ENCODE assay signal across 10 cellular contexts in genomic region chr9:98375138-98375726, GRCh38.
DNase-seq lines count a peak whose midpoint lies in the region; ATAC-seq and TF ChIP-seq lines count a peak whose summit lies in the region.
"Had no signal": no experiment of that assay in that cellular context is flagged by ENCODE, and none has a peak within 500 bp of the region (broad histone marks: within the 10 kb centered on the region; RNA-seq: fewer than 3 reads in every experiment).

No MANE protein-coding gene starts in this region.

- no peak for TF ChIP-seq EP300 in stomach (IDR thresholded peaks at IDR 0.05)

- CTCF ChIA-PET in activated CD4-positive, alpha-beta memory T cell treated with anti-CD3 and anti-CD28 coated beads, Interleukin-2, amount 10 ng/mL, durations not matched to agents 7 days and 5 days (lab: Charles Lee): no interaction called here

- no peaks in the 10 kb centered on the region for H3K36me3 Mint-ChIP-seq in activated CD4-positive, alpha-beta memory T cell treated with anti-CD3 and anti-CD28 coated beads, Interleukin-2, amount 10 ng/mL, durations not matched to agents 7 days and 5 days (ENCODE audit: low read depth)

- ATAC-seq in GM21529 (IDR thresholded peaks at IDR 0.05; ENCODE audit: unreplicated experiment): no peak

- H3K27me3 Mint-ChIP-seq in activated CD4-positive, alpha-beta memory T cell treated with anti-CD3 and anti-CD28 coated beads, Interleukin-2, amount 10 ng/mL, durations not matched to agents 7 days and 5 days: no peaks in the 10 kb centered on the region

- TF ChIP-seq POLR2A in stomach (IDR thresholded peaks at IDR 0.05): no peak

- POLR2A ChIA-PET in activated CD4-positive, alpha-beta memory T cell treated with anti-CD3 and anti-CD28 coated beads, Interleukin-2, amount 10 ng/mL, durations not matched to agents 7 days and 5 days (lab: Charles Lee): no interaction called here

- DNase-seq in SKM-1 treated with dmso at 0.1 percent for 144 hours (lab: John Stamatoyannopoulos, UW; ENCODE audit: unreplicated experiment) (peak; percentile 8), SKM-1 (lab: John Stamatoyannopoulos, UW; ENCODE audit: unreplicated experiment) (no peak), NCI-H226 (peak; percentile 71), epithelial cell of proximal tubule (ENCODE audit: low read depth) (peak; percentile 89), stomach (peak; percentile 0), NCI-H82 (lab: John Stamatoyannopoulos, UW) (no peak)
- DNase-seq in activated CD4-positive, alpha-beta memory T cell treated with anti-CD3 and anti-CD28 coated beads, Interleukin-2, amount 10 ng/mL, durations not matched to agents 7 days and 5 days: no peak
- DNase-seq: activated naive CD4-positive, alpha-beta T cell treated with anti-CD3 and anti-CD28 coated beads for 36 hours; T-helper 9 cell had no signal

- H3K9me3 ChIP-seq in stomach: no peaks in the 10 kb centered on the region

- H3K4me3 ChIP-seq in epithelial cell of proximal tubule (ENCODE audit: low read depth, low read length) (no peak overlapping the region), stomach (no peak overlapping the region)

- H3K4me1 Mint-ChIP-seq in activated CD4-positive, alpha-beta memory T cell treated with anti-CD3 and anti-CD28 coated beads, Interleukin-2, amount 10 ng/mL, durations not matched to agents 7 days and 5 days: no peaks in the 10 kb centered on the region

- H3K9me3 Mint-ChIP-seq in activated CD4-positive, alpha-beta memory T cell treated with anti-CD3 and anti-CD28 coated beads, Interleukin-2, amount 10 ng/mL, durations not matched to agents 7 days and 5 days: no peaks in the 10 kb centered on the region
- H3K9me3 Mint-ChIP-seq: activated naive CD4-positive, alpha-beta T cell treated with anti-CD3 and anti-CD28 coated beads for 36 hours had no signal

- no peak overlapping the region for H3K27ac ChIP-seq in stomach

- H3K36me3 ChIP-seq in stomach: no peaks in the 10 kb centered on the region

- TF ChIP-seq CTCF in epithelial cell of proximal tubule (conservative IDR thresholded peaks at IDR 0.05; ENCODE audit: low read depth, low read length) (no peak), stomach (IDR thresholded peaks at IDR 0.05) (no peak)

- no peak overlapping the region for H3K27ac Mint-ChIP-seq in activated CD4-positive, alpha-beta memory T cell treated with anti-CD3 and anti-CD28 coated beads, Interleukin-2, amount 10 ng/mL, durations not matched to agents 7 days and 5 days
- H3K27ac Mint-ChIP-seq: activated naive CD4-positive, alpha-beta T cell treated with anti-CD3 and anti-CD28 coated beads for 36 hours had no signal

- WGBS in stomach, 5 donors: 73 to 92% (median 83%) methylated on average over 3 of the region's 3 CpGs

- H3K4me1 ChIP-seq in stomach: peaks cover 0 to 19% (median 7%) of the 10 kb centered on the region in 4 donors

- no peaks in the 10 kb centered on the region for H3K27me3 ChIP-seq in stomach

- intact Hi-C loops in stomach (cut with DNase I; ENCODE audit: low total_unique reads): no loop called here

- H3K4me3 Mint-ChIP-seq in activated CD4-positive, alpha-beta memory T cell treated with anti-CD3 and anti-CD28 coated beads, Interleukin-2, amount 10 ng/mL, durations not matched to agents 7 days and 5 days: no peak overlapping the region
- H3K4me3 Mint-ChIP-seq: activated naive CD4-positive, alpha-beta T cell treated with anti-CD3 and anti-CD28 coated beads for 36 hours had no signal

Comparison
In these comparisons a context has a peak if more than half of its experiments do, and no peak if none do; other contexts are left out.
1. DNase-seq: peak in SKM-1 treated with dmso at 0.1 percent for 144 hours (single experiment), NCI-H226 (single experiment), epithelial cell of proximal tubule (single experiment) and stomach (single experiment); none in SKM-1 (single experiment), activated CD4-positive, alpha-beta memory T cell treated with anti-CD3 and anti-CD28 coated beads, Interleukin-2, amount 10 ng/mL, durations not matched to agents 7 days and 5 days (single experiment) and NCI-H82 (single experiment).